1 cellular context compared by ENCODE assay signal in genomic region chr1:35192056-35192852, GRCh38.
A peak's percentile ranks its signal among the peaks of the same experiment; 100 is the strongest.
TF ChIP-seq lines count a peak whose summit lies in the region.

No MANE protein-coding gene starts in this region.

TF ChIP-seq in K562, 482 proteins besides CTCF, POLR2A, EP300 and RAD21 (continued from another document and continues in another):
- TF ChIP-seq E2F1 (CRISPR knock-in tag; IDR thresholded peaks at IDR 0.05): peak; percentile 2; the same call in 1 of the 2 replicates
- TF ChIP-seq SIN3A (IDR thresholded peaks at IDR 0.05; ENCODE audit: borderline replicate concordance in 2 of 2, control insufficient read depth in 1 of 2, low read depth in 2 of 2, low read length in 2 of 2): peak; percentile 51 to 94; a peak in 3 of 4 replicates
- no peak for TF ChIP-seq TCFL5 (CRISPR knock-in tag; conservative IDR thresholded peaks at IDR 0.05)
- TF ChIP-seq TRIM28 (IDR thresholded peaks at IDR 0.05): no peak
- no peak for TF ChIP-seq SNAPC5 (CRISPR knock-in tag; IDR thresholded peaks at IDR 0.05)
- no peak for TF ChIP-seq HDAC1 (IDR thresholded peaks at IDR 0.05)
- TF ChIP-seq ZNF644 (tag; IDR thresholded peaks at IDR 0.05; ENCODE audit: low read depth): no peak
- TF ChIP-seq RUNX1 (IDR thresholded peaks at IDR 0.05; ENCODE audit: low read depth): no peak
- TF ChIP-seq CREB3L1 (IDR thresholded peaks at IDR 0.05; ENCODE audit: borderline replicate concordance, low read depth): peak; percentile 78
- no peak for TF ChIP-seq MNT (conservative IDR thresholded peaks at IDR 0.05)
- no peak for TF ChIP-seq ILK (tag; IDR thresholded peaks at IDR 0.05; ENCODE audit: borderline replicate concordance, low read depth)
- no peak for TF ChIP-seq LARP7 (IDR thresholded peaks at IDR 0.05)
- no peak for TF ChIP-seq SAFB2 (IDR thresholded peaks at IDR 0.05; ENCODE audit: borderline replicate concordance, low read depth, low read length, severe bottlenecking)
- TF ChIP-seq SFPQ (IDR thresholded peaks at IDR 0.05; ENCODE audit: low read depth, low read length): no peak
- no peak for TF ChIP-seq LEF1 (IDR thresholded peaks at IDR 0.05)
- TF ChIP-seq ZSCAN32 (CRISPR knock-in tag; IDR thresholded peaks at IDR 0.05): no peak
- peak; percentile 83 for TF ChIP-seq CHD1 (IDR thresholded peaks at IDR 0.05; ENCODE audit: low read length)
- no peak for TF ChIP-seq MEF2A (IDR thresholded peaks at IDR 0.05; ENCODE audit: control insufficient read depth, low read depth, low read length)
- TF ChIP-seq PTBP1 (IDR thresholded peaks at IDR 0.05; ENCODE audit: low read depth, low read length): 0 out of 2 replicates have a peak, but pooled peaks have one; percentile 49
- no peak for TF ChIP-seq ZNF431 (CRISPR knock-in tag; IDR thresholded peaks at IDR 0.05)
- TF ChIP-seq DMBX1 (CRISPR knock-in tag; IDR thresholded peaks at IDR 0.05; ENCODE audit: borderline replicate concordance): no peak; the same call in 1 of the 2 replicates
- TF ChIP-seq MTA2 (IDR thresholded peaks at IDR 0.05; ENCODE audit: low read depth): no peak
- no peak for TF ChIP-seq RCOR1 (IDR thresholded peaks at IDR 0.05; ENCODE audit: borderline replicate concordance in 1 of 2, low read depth in 2 of 2, low read length in 2 of 2)
- TF ChIP-seq ZC3H8 (IDR thresholded peaks at IDR 0.05): no peak
- TF ChIP-seq DNMT1 (IDR thresholded peaks at IDR 0.05): no peak
- TF ChIP-seq DDX20 (tag; IDR thresholded peaks at IDR 0.05; ENCODE audit: low read depth): no peak
- TF ChIP-seq HSF4 (CRISPR knock-in tag; IDR thresholded peaks at IDR 0.05; ENCODE audit: borderline replicate concordance): no peak
- TF ChIP-seq ARID1B (IDR thresholded peaks at IDR 0.05): no peak
- TF ChIP-seq SUPT5H (IDR thresholded peaks at IDR 0.05): no peak
- 0 out of 2 replicates have a peak, but pooled peaks have one; percentile 27 for TF ChIP-seq TARDBP (IDR thresholded peaks at IDR 0.05)
- TF ChIP-seq PHTF2 (CRISPR knock-in tag; IDR thresholded peaks at IDR 0.05): no peak
- no peak for TF ChIP-seq SIX5 (IDR thresholded peaks at IDR 0.05; ENCODE audit: borderline replicate concordance in 1 of 2, insufficient read depth in 1 of 2, low read depth in 1 of 2, low read length in 2 of 2)
- TF ChIP-seq ZNF445 (CRISPR knock-in tag; IDR thresholded peaks at IDR 0.05; ENCODE audit: low read depth): no peak
- no peak for TF ChIP-seq ZNF586 (CRISPR knock-in tag; conservative IDR thresholded peaks at IDR 0.05)
- TF ChIP-seq SNRNP70 (optimal IDR thresholded peaks at IDR 0.05; ENCODE audit: low read depth, low read length): no peak
- peak in 1 of 2 experiments; percentile 11; a peak in 1 of 4 replicates for TF ChIP-seq SRF (CRISPR knock-in tag; IDR thresholded peaks at IDR 0.05)
- peak; percentile 57 for TF ChIP-seq U2AF1 (optimal IDR thresholded peaks at IDR 0.05; ENCODE audit: low read depth, low read length)
- TF ChIP-seq FOS (IDR thresholded peaks at IDR 0.05; ENCODE audit: extremely low read depth, insufficient read length): no peak
- TF ChIP-seq HNRNPUL1 (IDR thresholded peaks at IDR 0.05; ENCODE audit: low read length): no peak
- TF ChIP-seq ILF3 (IDR thresholded peaks at IDR 0.05; ENCODE audit: borderline replicate concordance): peak; percentile 76; the same call in 1 of the 2 replicates
- TF ChIP-seq CUX1 (CRISPR knock-in tag; IDR thresholded peaks at IDR 0.05): no peak
- no peak for TF ChIP-seq ID3 (CRISPR knock-in tag; IDR thresholded peaks at IDR 0.05)
- TF ChIP-seq ID3 (tag; IDR thresholded peaks at IDR 0.05): peak; percentile 51; the same call in 1 of the 2 replicates
- no peak for TF ChIP-seq ZNF507 (tag; conservative IDR thresholded peaks at IDR 0.05)
- no peak for TF ChIP-seq ELF4 (CRISPR knock-in tag; IDR thresholded peaks at IDR 0.05)
- no peak; the same call in 1 of the 2 replicates for TF ChIP-seq ZBTB17 (CRISPR knock-in tag; IDR thresholded peaks at IDR 0.05)
- no peak for TF ChIP-seq NFXL1 (CRISPR knock-in tag; IDR thresholded peaks at IDR 0.05)
- no peak for TF ChIP-seq ZNF584 (CRISPR knock-in tag; IDR thresholded peaks at IDR 0.05; ENCODE audit: low read depth)
- TF ChIP-seq RHOXF2B (CRISPR knock-in tag; conservative IDR thresholded peaks at IDR 0.05): no peak
- TF ChIP-seq ZMIZ1 (IDR thresholded peaks at IDR 0.05; ENCODE audit: low read depth in 2 of 2, low read length in 2 of 2): peak in 1 of 2 experiments; percentile 50; a peak in 2 of 4 replicates
- no peak for TF ChIP-seq ZNF395 (CRISPR knock-in tag; IDR thresholded peaks at IDR 0.05)
- TF ChIP-seq ZNF277 (CRISPR knock-in tag; IDR thresholded peaks at IDR 0.05; ENCODE audit: borderline replicate concordance): no peak
